In genomic region chr9:35493119-35493518, GRCh38 we compare ENCODE assay signal across 8 cellular contexts. TPM values are rescaled to one million over a fixed set of nuclear protein-coding genes. Genes with fewer than 3 reads are reported as not detected.
DNase-seq lines count a peak whose midpoint lies in the region; ATAC-seq, FAIRE-seq and TF ChIP-seq lines count a peak whose summit lies in the region.
"Not testable (repeated sequence)": the region's sequence is repeated elsewhere in the genome, so short reads cannot be mapped to it uniquely, and the experiment has no call there.

No MANE protein-coding gene starts in this region.

- not testable (repeated sequence) for H3K9me3 ChIP-seq in PC-9 (ENCODE audit: insufficient read depth, low read depth); K562 (replicated peaks; ENCODE audit: control insufficient read depth, insufficient read depth, low read depth, low read length); gastroesophageal sphincter; skeletal muscle tissue (ENCODE audit: control insufficient read depth in 3 of 3, low read length in 3 of 3); transverse colon

- H3K36me3 ChIP-seq in PC-9 (ENCODE audit: low read depth); gastroesophageal sphincter; skeletal muscle tissue (ENCODE audit: control insufficient read depth in 3 of 3, insufficient read depth in 3 of 3, low read length in 3 of 3); transverse colon: not testable (repeated sequence)
- peaks cover 11% of the 10 kb centered on the region; the same call in 2 of the 3 replicates for H3K36me3 ChIP-seq in K562 (ENCODE audit: control insufficient read depth, insufficient read depth, low read length)

- not testable (repeated sequence) for DNase-seq in CD14-positive monocyte (ENCODE audit: low spot score); PC-9; K562 (ENCODE audit: extremely low read depth in 1 of 4, low spot score in 3 of 4); osteocyte (ENCODE audit: extremely low spot score, unreplicated experiment); transverse colon

- peaks cover 18% of the 10 kb centered on the region for H3K4me1 ChIP-seq in PC-9 (replicated peaks; ENCODE audit: insufficient read depth)
- H3K4me1 ChIP-seq in K562 (replicated peaks in 1 of 2; ENCODE audit: control insufficient read depth in 2 of 2, insufficient read depth in 2 of 2, low read length in 2 of 2): peaks cover 11 to 16% of the 10 kb centered on the region in 2 experiments; a peak in 4 of 5 replicates
- H3K4me1 ChIP-seq in gastroesophageal sphincter: peaks cover 8 to 64% (median 9%) of the 10 kb centered on the region in 3 donors
- peaks cover 18 to 40% (median 27%) of the 10 kb centered on the region in 3 donors for H3K4me1 ChIP-seq in skeletal muscle tissue (ENCODE audit: control insufficient read depth in 3 of 3, insufficient read depth in 3 of 3, low read length in 3 of 3)
- H3K4me1 ChIP-seq in transverse colon: peaks cover 0 to 19% (median 5%) of the 10 kb centered on the region in 4 donors

- H3K79me2 ChIP-seq in PC-9 (ENCODE audit: low read depth): peaks cover 78% of the 10 kb centered on the region
- peaks cover 62% of the 10 kb centered on the region for H3K79me2 ChIP-seq in K562 (ENCODE audit: control insufficient read depth, insufficient read depth, low read length)

- not testable (repeated sequence) for H3K9me3 Mint-ChIP-seq in CD14-positive monocyte; osteocyte (ENCODE audit: unreplicated experiment)

- H3K9me2 ChIP-seq in PC-9 (ENCODE audit: insufficient read depth): not testable (repeated sequence)

- ATAC-seq in SK-N-SH treated with all-trans-retinoic acid at 6 μM for 48 hours, K562, gastroesophageal sphincter: not testable (repeated sequence)

- TF ChIP-seq RAD21 in K562 (CRISPR knock-in tag; conservative IDR thresholded peaks at IDR 0.05 in 1 of 2, IDR thresholded peaks at IDR 0.05 in 1 of 2): not testable (repeated sequence)

- 55% methylated on average over 1 of the region's 1 CpG for WGBS in K562 (ENCODE audit: insufficient coverage, low coverage, missing lambda C conversion rate)
- WGBS in gastroesophageal sphincter (ENCODE audit: low coverage in 1 of 2), 2 donors: 88 to 100% methylated on average over 1 of the region's 1 CpG
- WGBS in transverse colon (ENCODE audit: low coverage in 1 of 2), 2 donors: 40 to 57% methylated on average over 1 of the region's 1 CpG

- not testable (repeated sequence) for H3K4me3 ChIP-seq in PC-9; K562; gastroesophageal sphincter; skeletal muscle tissue (ENCODE audit: low read length in 3 of 3); transverse colon

- H3K27me3 Mint-ChIP-seq in CD14-positive monocyte (ENCODE audit: low read depth in 3 of 3); osteocyte (ENCODE audit: unreplicated experiment): not testable (repeated sequence)

- TF ChIP-seq EP300 in K562 (IDR thresholded peaks at IDR 0.05; ENCODE audit: low read length); gastroesophageal sphincter (IDR thresholded peaks at IDR 0.05); transverse colon (IDR thresholded peaks at IDR 0.05; ENCODE audit: low read depth): not testable (repeated sequence)

- H3K4me1 Mint-ChIP-seq in CD14-positive monocyte: peaks cover 38% of the 10 kb centered on the region
- peaks cover 47% of the 10 kb centered on the region for H3K4me1 Mint-ChIP-seq in osteocyte (ENCODE audit: unreplicated experiment)

- peak overlapping the region in 4 of 7 donors; percentile 70 to 94 (median 86) for H3K27ac Mint-ChIP-seq in CD14-positive monocyte
- peak overlapping the region; percentile 53 for H3K27ac Mint-ChIP-seq in osteocyte (ENCODE audit: unreplicated experiment)

- H3K4me3 Mint-ChIP-seq in CD14-positive monocyte; osteocyte (ENCODE audit: unreplicated experiment): not testable (repeated sequence)

- H3K27me3 ChIP-seq in PC-9 (ENCODE audit: insufficient read depth, low read depth); K562 (ENCODE audit: control insufficient read depth in 2 of 2, insufficient read depth in 2 of 2, low read length in 2 of 2); gastroesophageal sphincter; skeletal muscle tissue (ENCODE audit: control insufficient read depth in 3 of 3, insufficient read depth in 3 of 3, low read length in 3 of 3); transverse colon: not testable (repeated sequence)

- H3F3A ChIP-seq in PC-9 (ENCODE audit: insufficient read depth, low read depth): peaks cover 36% of the 10 kb centered on the region

- H3K36me3 Mint-ChIP-seq in CD14-positive monocyte (peaks cover 10 to 11% of the 10 kb centered on the region in 2 donors), osteocyte (ENCODE audit: unreplicated experiment) (peaks cover 23% of the 10 kb centered on the region)

- not testable (repeated sequence) for H3K9ac ChIP-seq in K562 (ENCODE audit: insufficient read depth in 1 of 2, low read depth in 2 of 2, low read length in 2 of 2); skeletal muscle tissue (ENCODE audit: low read depth in 1 of 3, low read length in 3 of 3)

- CTCF ChIA-PET in PC-9 (lab: Charles Lee); K562 (lab: Yijun Ruan, JAX; ENCODE audit: low intra/inter-chr PET ratio): not testable (repeated sequence)

- in situ Hi-C loops in K562 (cut with MboI): not testable (repeated sequence)
- in situ Hi-C loops in transverse colon (cut with MboI; ENCODE audit: low pct_ligation_motif_present in 1 of 4, low pct_unique_long_range_greater_than_20kb in 1 of 4, low sequenced_read_pairs in 3 of 4): loop anchor here in 1 of 4 donors (10.0 kb wide), 1 partner anchor 62 kb away; no protein-coding TSS in a partner anchor

- intact Hi-C loops in CD14-positive monocyte (cut with micrococcal nuclease): loop anchor here (5.0 kb wide), 1 partner anchor 44 kb away; no protein-coding TSS in a partner anchor
- intact Hi-C loops in PC-9 (cut with micrococcal nuclease; ENCODE audit: unreplicated experiment); K562 (cut with micrococcal nuclease); transverse colon (cut with DNase I; ENCODE audit: low total_unique reads): not testable (repeated sequence)

- TF ChIP-seq POLR2A in K562 (conservative IDR thresholded peaks at IDR 0.05); gastroesophageal sphincter (IDR thresholded peaks at IDR 0.05); transverse colon (IDR thresholded peaks at IDR 0.05): not testable (repeated sequence)

- not testable (repeated sequence) for BruUV-seq in PC-9 (replicated peaks; lab: Mats Ljungman, UMichigan); K562 (replicated peaks; lab: Mats Ljungman, UMichigan)

- H2AFZ ChIP-seq in PC-9; K562 (ENCODE audit: low read depth, low read length): not testable (repeated sequence)

- peak overlapping the region; percentile 86 for H3K27ac ChIP-seq in PC-9
- peak overlapping the region; percentile 93; the same call in 1 of the 3 replicates for H3K27ac ChIP-seq in K562 (ENCODE audit: extremely low read depth, low read depth, low read length)
- H3K27ac ChIP-seq in gastroesophageal sphincter: peak overlapping the region; percentile 82 to 99 (median 97)
- H3K27ac ChIP-seq in skeletal muscle tissue (ENCODE audit: low read depth, low read length): peak overlapping the region; percentile 98
- peak overlapping the region; percentile 89 to 96 (median 91) for H3K27ac ChIP-seq in transverse colon

- TF ChIP-seq CTCF in CD14-positive monocyte (IDR thresholded peaks at IDR 0.05); PC-9 (conservative IDR thresholded peaks at IDR 0.05); K562 (IDR thresholded peaks at IDR 0.05 in 2 of 3, conservative IDR thresholded peaks at IDR 0.05 in 1 of 3; ENCODE audit: insufficient read depth in 2 of 3, low read depth in 1 of 3, low read length in 3 of 3); gastroesophageal sphincter (IDR thresholded peaks at IDR 0.05); osteocyte (IDR thresholded peaks at IDR 0.05); transverse colon (IDR thresholded peaks at IDR 0.05): not testable (repeated sequence)

- not testable (repeated sequence) for H4K20me1 ChIP-seq in PC-9 (ENCODE audit: insufficient read depth); K562 (replicated peaks; ENCODE audit: control insufficient read depth, insufficient read depth, low read length)

- POLR2A ChIA-PET in PC-9 (lab: Charles Lee; ENCODE audit: unreplicated experiment); K562 (lab: Yijun Ruan, JAX): not testable (repeated sequence)

- FAIRE-seq in K562 (lab: Jason Lieb, UNC): not testable (repeated sequence)

- H3K9me1 ChIP-seq in K562 (ENCODE audit: control insufficient read depth, insufficient read depth, low read length): not testable (repeated sequence)

- peak overlapping the region; percentile 82; the same call in 1 of the 2 replicates for H3K4me2 ChIP-seq in PC-9
- H3K4me2 ChIP-seq in K562 (ENCODE audit: insufficient read depth, low read length): not testable (repeated sequence)

RNA-seq across cellular contexts. Expression of gene RUSC2, which starts 3.2 kb away (rescaled TPM):
- polyA plus RNA-seq in CD14-positive monocyte (1 to 10 TPM; 2.2 to 3.7 TPM), K562 (2011; rRNA removed) (3.1 and 5.2 TPM in 2 replicates), K562 (2014; fragmentation: Illumina TruSeq; extraction: Trizol) (6.0 and 8.0 TPM in 2 replicates), K562 (2014; fragmentation: Nextera tagmentation; extraction: Ambion mirVana) (under 1 TPM; 0.08 TPM), K562 (2014; rRNA removed) (5.2 and 6.2 TPM in 2 replicates)
- total RNA-seq in PC-9 (2021) (10.1 and 12.5 TPM in 2 replicates), K562 (2014; rRNA removed) (6.0 and 7.3 TPM in 2 replicates), K562 (2014; rRNA removed; fragmentation: Illumina TruSeq; extraction: Trizol) (1.6 and 2.1 TPM in 2 replicates), K562 (2015; rRNA removed; fragmentation: Illumina TruSeq; extraction: Trizol) (3.1 and 3.3 TPM in 2 replicates), K562 (2021) (11.9 and 12.8 TPM in 2 replicates), gastroesophageal sphincter (10 to 100 TPM; 43.8 to 85.4 (median 59.6) TPM), osteocyte (59.4 and 67.1 TPM in 2 replicates), skeletal muscle tissue (29.2 TPM), transverse colon (10 to 100 TPM in 2 of 4 donors, 1 to 10 TPM in 2; 7.0 to 16.8 (median 12.1) TPM)
- total RNA-seq in K562 (2011; cell fraction: chromatin; rRNA removed; ENCODE audit: low replicate concordance): 15.5 and 25.7 TPM in 2 replicates
- total RNA-seq in K562 (2011; cell fraction: nucleolus; rRNA removed): 12.1 and 12.2 TPM in 2 replicates
- total RNA-seq in K562 (2011; cell fraction: nucleoplasm; rRNA removed): 9.6 and 9.7 TPM in 2 replicates
- 3.2 and 5.5 TPM in 2 replicates for polyA plus RNA-seq in K562 (2011; cell fraction: cytosol; rRNA removed)
- 12.2 and 22.3 TPM in 2 replicates for polyA plus RNA-seq in K562 (2011; cell fraction: nucleus; rRNA removed)
- 4.4 and 7.4 TPM in 2 replicates for polyA plus RNA-seq in K562 (2012)
- 9.3 and 11.5 TPM in 2 replicates for polyA minus RNA-seq in K562 (2011; rRNA and poly(A)+ RNA removed)
- polyA minus RNA-seq in K562 (2011; cell fraction: cytosol; rRNA and poly(A)+ RNA removed): 5.7 and 8.8 TPM in 2 replicates
- polyA minus RNA-seq in K562 (2011; cell fraction: nucleus; rRNA and poly(A)+ RNA removed): 5.1 and 5.3 TPM in 2 replicates
